ENCODE assay signal across 26 cellular contexts in genomic region chr19:33671211-33671610, GRCh38. TPM values are rescaled to one million over a fixed set of nuclear protein-coding genes. Genes with fewer than 3 reads are reported as not detected.
"Had no signal": no experiment of that assay in that cellular context is flagged by ENCODE, and none has a peak within 500 bp of the region (broad histone marks: within the 10 kb centered on the region; RNA-seq: fewer than 3 reads in every experiment).

No MANE protein-coding gene starts in this region.

- H3K27ac Mint-ChIP-seq: dendritic cell treated with granulocyte-macrophage colony-stimulating factor and Interleukin-4, amounts not matched to agents 40 ng/mL and 50 ng/mL, for 4 days; endodermal cell; memory B cell; natural killer cell; progenitor cell of endocrine pancreas; stimulated activated memory B cell treated with anti-CD40 and anti-IgM and Interleukin-4, amounts not matched to agents 10 μg/mL and 1 μg/mL and 100 μg/mL, for 72 hours had no signal

- H3K4me1 Mint-ChIP-seq: endodermal cell; memory B cell; natural killer cell; stimulated activated memory B cell treated with anti-CD40 and anti-IgM and Interleukin-4, amounts not matched to agents 10 μg/mL and 1 μg/mL and 100 μg/mL, for 72 hours had no signal

- H3K4me3 Mint-ChIP-seq: dendritic cell treated with granulocyte-macrophage colony-stimulating factor and Interleukin-4, amounts not matched to agents 40 ng/mL and 50 ng/mL, for 4 days; endodermal cell; memory B cell; natural killer cell; stimulated activated memory B cell treated with anti-CD40 and anti-IgM and Interleukin-4, amounts not matched to agents 10 μg/mL and 1 μg/mL and 100 μg/mL, for 72 hours had no signal

- H3K27ac ChIP-seq: epithelial cell of prostate, foreskin keratinocyte, gastroesophageal sphincter, heart left ventricle, hepatocyte, neutrophil, parathyroid adenoma, sigmoid colon, thoracic aorta, tibial nerve, upper lobe of left lung had no signal

- H3K36me3 Mint-ChIP-seq: memory B cell; natural killer cell; stimulated activated memory B cell treated with anti-CD40 and anti-IgM and Interleukin-4, amounts not matched to agents 10 μg/mL and 1 μg/mL and 100 μg/mL, for 72 hours had no signal

- DNase-seq: effector CD8-positive, alpha-beta T cell; endodermal cell; foreskin keratinocyte; kidney glomerular epithelial cell; natural killer cell; sigmoid colon; stimulated activated CD4-positive, alpha-beta T cell treated with anti-CD3 and anti-CD28 coated beads, Interleukin-4, amount 100 ng/mL, for 4 hours; stimulated activated naive CD8-positive, alpha-beta T cell treated with anti-CD3 and anti-CD28 coated beads, Interleukin-15, Interleukin-2, amounts not matched to agents 100 U/mL and 50 U/mL, for 24 hours; upper lobe of left lung had no signal

- ATAC-seq: esophagus mucosa; foreskin keratinocyte; gastroesophageal sphincter; heart left ventricle; natural killer cell; stimulated activated memory B cell treated with anti-CD40 and anti-IgM and Interleukin-4, amounts not matched to agents 10 μg/mL and 1 μg/mL and 100 μg/mL, for 72 hours; stimulated activated naive CD8-positive, alpha-beta T cell treated with anti-CD3 and anti-CD28 coated beads, Interleukin-15, Interleukin-2, amounts not matched to agents 100 U/mL and 50 U/mL, for 24 hours had no signal

- H3K9me3 Mint-ChIP-seq: dendritic cell treated with granulocyte-macrophage colony-stimulating factor and Interleukin-4, amounts not matched to agents 40 ng/mL and 50 ng/mL, for 4 days; endodermal cell; natural killer cell had no signal

- H3K4me3 ChIP-seq: gastroesophageal sphincter, heart left ventricle, hepatocyte, lung, sigmoid colon, thoracic aorta, tibial nerve, upper lobe of left lung had no signal

- H3K27me3 Mint-ChIP-seq: dendritic cell treated with granulocyte-macrophage colony-stimulating factor and Interleukin-4, amounts not matched to agents 40 ng/mL and 50 ng/mL, for 4 days; memory B cell; stimulated activated memory B cell treated with anti-CD40 and anti-IgM and Interleukin-4, amounts not matched to agents 10 μg/mL and 1 μg/mL and 100 μg/mL, for 72 hours had no signal

RNA-seq across cellular contexts. Expression of gene CHST8, which starts 49.5 kb away (rescaled TPM):
- total RNA-seq: fibroblast of lung, liver, natural killer cell, skeletal muscle tissue had no signal
